In the genomic region with DNA sequence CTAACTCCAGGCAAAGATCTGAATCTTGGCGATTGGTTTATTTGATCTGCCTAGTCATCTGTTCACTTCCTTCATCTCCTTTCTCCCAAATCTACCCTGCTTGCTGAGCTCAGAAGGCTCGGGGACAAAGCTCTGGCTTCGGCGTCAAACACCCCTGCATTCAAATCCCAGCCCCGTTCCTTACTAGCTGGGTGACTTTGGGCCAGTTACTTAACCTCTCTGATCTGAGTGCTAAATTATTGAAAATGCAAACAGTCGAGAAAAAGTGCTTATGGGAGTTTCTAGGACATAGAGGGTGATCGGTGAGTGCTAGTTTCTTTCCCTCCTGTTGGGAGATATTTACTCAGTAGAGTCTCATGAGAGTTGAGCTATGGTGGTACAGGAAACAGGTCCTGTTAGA, we compare ENCODE assay signal across 1 cellular context.
A peak's percentile ranks its signal among the peaks of the same experiment; 100 is the strongest.
TF ChIP-seq lines count a peak whose summit lies in the region.

No MANE protein-coding gene starts in this region.

TF ChIP-seq in K562, 482 proteins besides CTCF, POLR2A, EP300 and RAD21 (continued from another document):
- TF ChIP-seq PRMT5 (CRISPR knock-in tag; IDR thresholded peaks at IDR 0.05) = no peak
- no peak for TF ChIP-seq E4F1 (CRISPR knock-in tag; IDR thresholded peaks at IDR 0.05; ENCODE audit: borderline replicate concordance)
- TF ChIP-seq POU5F1 (IDR thresholded peaks at IDR 0.05; ENCODE audit: borderline replicate concordance, low read depth, low read length, partially characterized antibody) = no peak
- TF ChIP-seq KDM2B (CRISPR knock-in tag; IDR thresholded peaks at IDR 0.05) = no peak
- TF ChIP-seq IRF1 (CRISPR knock-in tag; IDR thresholded peaks at IDR 0.05; ENCODE audit: borderline replicate concordance) = no peak
- peak; percentile 86 for TF ChIP-seq BCOR (IDR thresholded peaks at IDR 0.05)
- no peak for TF ChIP-seq HCFC1 (IDR thresholded peaks at IDR 0.05; ENCODE audit: low read depth, low read length)
- TF ChIP-seq ELK1 (CRISPR knock-in tag; IDR thresholded peaks at IDR 0.05) = no peak
- no peak for TF ChIP-seq ETV5 (CRISPR knock-in tag; IDR thresholded peaks at IDR 0.05; ENCODE audit: low read depth)
- TF ChIP-seq NBN (IDR thresholded peaks at IDR 0.05; ENCODE audit: low read depth) = no peak
- no peak for TF ChIP-seq ERF (CRISPR knock-in tag; IDR thresholded peaks at IDR 0.05)
- 0 out of 2 replicates have a peak, but pooled peaks have one; percentile 19 for TF ChIP-seq NFE2 (IDR thresholded peaks at IDR 0.05; ENCODE audit: low read depth)
- no peak for TF ChIP-seq HSF4 (CRISPR knock-in tag; IDR thresholded peaks at IDR 0.05; ENCODE audit: borderline replicate concordance)
- TF ChIP-seq ADNP (tag; IDR thresholded peaks at IDR 0.05) = no peak
- TF ChIP-seq, protein P1, sequence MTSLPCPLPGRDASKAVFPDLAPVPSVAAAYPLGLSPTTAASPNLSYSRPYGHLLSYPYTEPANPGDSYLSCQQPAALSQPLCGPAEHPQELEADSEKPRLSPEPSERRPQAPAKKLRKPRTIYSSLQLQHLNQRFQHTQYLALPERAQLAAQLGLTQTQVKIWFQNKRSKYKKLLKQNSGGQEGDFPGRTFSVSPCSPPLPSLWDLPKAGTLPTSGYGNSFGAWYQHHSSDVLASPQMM (CRISPR knock-in tag; IDR thresholded peaks at IDR 0.05) = no peak
- no peak for TF ChIP-seq ZNF644 (tag; IDR thresholded peaks at IDR 0.05; ENCODE audit: low read depth)
- peak; percentile 78 for TF ChIP-seq RBM25 (IDR thresholded peaks at IDR 0.05; ENCODE audit: low read depth, low read length, severe bottlenecking)
- TF ChIP-seq HNRNPK (IDR thresholded peaks at IDR 0.05; ENCODE audit: low read depth, low read length, poor library complexity, severe bottlenecking) = no peak
- peak; percentile 69 for TF ChIP-seq ZFP36 (IDR thresholded peaks at IDR 0.05; ENCODE audit: low read depth, low read length, partially characterized antibody)
- TF ChIP-seq GATAD2B (IDR thresholded peaks at IDR 0.05; ENCODE audit: borderline replicate concordance) = no peak
- no peak for TF ChIP-seq CHD1 (IDR thresholded peaks at IDR 0.05; ENCODE audit: low read length)
- TF ChIP-seq TAF1 (IDR thresholded peaks at IDR 0.05; ENCODE audit: control insufficient read depth, extremely low read depth, insufficient read depth, low read length, severe bottlenecking) = no peak
- no peak for TF ChIP-seq FIP1L1 (IDR thresholded peaks at IDR 0.05; ENCODE audit: low read depth, low read length, poor library complexity, severe bottlenecking)
- no peak for TF ChIP-seq EHMT2 (IDR thresholded peaks at IDR 0.05)
- TF ChIP-seq, protein P2, sequence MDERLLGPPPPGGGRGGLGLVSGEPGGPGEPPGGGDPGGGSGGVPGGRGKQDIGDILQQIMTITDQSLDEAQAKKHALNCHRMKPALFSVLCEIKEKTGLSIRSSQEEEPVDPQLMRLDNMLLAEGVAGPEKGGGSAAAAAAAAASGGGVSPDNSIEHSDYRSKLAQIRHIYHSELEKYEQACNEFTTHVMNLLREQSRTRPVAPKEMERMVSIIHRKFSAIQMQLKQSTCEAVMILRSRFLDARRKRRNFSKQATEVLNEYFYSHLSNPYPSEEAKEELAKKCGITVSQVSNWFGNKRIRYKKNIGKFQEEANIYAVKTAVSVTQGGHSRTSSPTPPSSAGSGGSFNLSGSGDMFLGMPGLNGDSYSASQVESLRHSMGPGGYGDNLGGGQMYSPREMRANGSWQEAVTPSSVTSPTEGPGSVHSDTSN (CRISPR knock-in tag; IDR thresholded peaks at IDR 0.05; ENCODE audit: low read depth) = no peak
- TF ChIP-seq, protein P2 (tag; conservative IDR thresholded peaks at IDR 0.05; ENCODE audit: low read depth) = no peak
- no peak for TF ChIP-seq HDAC3 (IDR thresholded peaks at IDR 0.05; ENCODE audit: borderline replicate concordance, partially characterized antibody)
- TF ChIP-seq RBM34 (IDR thresholded peaks at IDR 0.05; ENCODE audit: borderline replicate concordance, insufficient read depth, low read length) = no peak
- TF ChIP-seq GATAD2A (IDR thresholded peaks at IDR 0.05) = no peak
- peak; percentile 33 to 47; a peak in 1 of 4 replicates for TF ChIP-seq KDM1A (IDR thresholded peaks at IDR 0.05)
- TF ChIP-seq SMARCA5 (IDR thresholded peaks at IDR 0.05) = no peak
- no peak for TF ChIP-seq MAZ (CRISPR knock-in tag; conservative IDR thresholded peaks at IDR 0.05 in 1 of 2, IDR thresholded peaks at IDR 0.05 in 1 of 2)
- TF ChIP-seq C11orf30 (IDR thresholded peaks at IDR 0.05; ENCODE audit: low read depth) = no peak
- no peak for TF ChIP-seq YBX1 (IDR thresholded peaks at IDR 0.05)
- TF ChIP-seq, protein P3, sequence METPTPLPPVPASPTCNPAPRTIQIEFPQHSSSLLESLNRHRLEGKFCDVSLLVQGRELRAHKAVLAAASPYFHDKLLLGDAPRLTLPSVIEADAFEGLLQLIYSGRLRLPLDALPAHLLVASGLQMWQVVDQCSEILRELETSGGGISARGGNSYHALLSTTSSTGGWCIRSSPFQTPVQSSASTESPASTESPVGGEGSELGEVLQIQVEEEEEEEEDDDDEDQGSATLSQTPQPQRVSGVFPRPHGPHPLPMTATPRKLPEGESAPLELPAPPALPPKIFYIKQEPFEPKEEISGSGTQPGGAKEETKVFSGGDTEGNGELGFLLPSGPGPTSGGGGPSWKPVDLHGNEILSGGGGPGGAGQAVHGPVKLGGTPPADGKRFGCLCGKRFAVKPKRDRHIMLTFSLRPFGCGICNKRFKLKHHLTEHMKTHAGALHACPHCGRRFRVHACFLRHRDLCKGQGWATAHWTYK (CRISPR knock-in tag; IDR thresholded peaks at IDR 0.05) = no peak
- no peak for TF ChIP-seq ZNF324 (CRISPR knock-in tag; IDR thresholded peaks at IDR 0.05)
- no peak for TF ChIP-seq SREBF1 (IDR thresholded peaks at IDR 0.05; ENCODE audit: borderline replicate concordance, low read depth, low read length)
- TF ChIP-seq CXXC5 (CRISPR knock-in tag; IDR thresholded peaks at IDR 0.05) = no peak
TF ChIP-seq in K562: peak in this region for 5.
